Comparison of ENCODE assay signal across 11 cellular contexts in the genomic region with DNA sequence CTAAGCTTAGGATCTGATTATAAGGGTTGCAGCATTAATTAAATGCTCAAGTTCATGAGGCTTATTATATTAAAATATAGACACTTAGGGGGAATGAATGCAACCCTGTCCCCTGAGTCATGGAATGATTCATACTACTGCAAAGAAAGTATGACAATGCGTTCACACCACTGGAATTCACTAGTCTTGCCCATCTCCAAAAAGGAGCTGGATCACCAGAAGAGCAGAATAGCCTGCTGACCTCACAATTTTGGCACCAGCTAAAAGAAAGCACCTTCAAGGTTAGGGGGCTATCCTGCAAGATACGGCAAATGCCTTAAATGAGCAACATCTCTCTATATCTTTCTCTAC. TPM values are rescaled to one million over a fixed set of nuclear protein-coding genes. Genes with fewer than 3 reads are reported as not detected.
A peak's percentile ranks its signal among the peaks of the same experiment; 100 is the strongest.
DNase-seq lines count a peak whose midpoint lies in the region; ATAC-seq, FAIRE-seq and TF ChIP-seq lines count a peak whose summit lies in the region.
"Had no signal": no experiment of that assay in that cellular context is flagged by ENCODE, and none has a peak within 500 bp of the region (broad histone marks: within the 10 kb centered on the region; RNA-seq: fewer than 3 reads in every experiment).

No MANE protein-coding gene starts in this region.

- intact Hi-C loops in Right ventricle myocardium superior (cut with DNase I) = no loop called here
- intact Hi-C loops in aorta (cut with DNase I) = no loop called here

- H3K79me1 ChIP-seq in mesenchymal stem cell (replicated peaks; ENCODE audit: low read length, poor library complexity, severe bottlenecking) = no peaks in the 10 kb centered on the region

- H4K91ac ChIP-seq in mesenchymal stem cell (ENCODE audit: low read length) = no peak overlapping the region

- peaks cover 7% of the 10 kb centered on the region for H3K9me3 ChIP-seq in mesenchymal stem cell (ENCODE audit: control insufficient read depth, low read length)
- H3K9me3 ChIP-seq in aorta (ENCODE audit: control insufficient read depth, low read length) = no peaks in the 10 kb centered on the region

- H2BK120ac ChIP-seq in mesenchymal stem cell (ENCODE audit: low read depth, low read length) = no peak overlapping the region

- WGBS in mesenchymal stem cell = 70% methylated on average over 2 of the region's 2 CpGs
- 87 to 93% methylated on average over 2 of the region's 2 CpGs for WGBS in aorta, 2 donors

- H4K8ac ChIP-seq in mesenchymal stem cell (ENCODE audit: low read length) = no peak overlapping the region

- no peak overlapping the region for H2BK12ac ChIP-seq in mesenchymal stem cell (ENCODE audit: low read length in 2 of 2)

- H3K14ac ChIP-seq in mesenchymal stem cell (ENCODE audit: low read length in 2 of 2) = no peak overlapping the region

- H2BK15ac ChIP-seq in mesenchymal stem cell (ENCODE audit: low read depth, poor library complexity, severe bottlenecking) = no peak overlapping the region

- no peak overlapping the region for H3K23ac ChIP-seq in mesenchymal stem cell (ENCODE audit: low read length in 2 of 2)

- no peak overlapping the region for H3K27ac ChIP-seq in mesenchymal stem cell (ENCODE audit: low read length, poor library complexity, severe bottlenecking)
- H3K27ac ChIP-seq in aorta (ENCODE audit: low read depth in 1 of 2, low read length in 2 of 2) = no peak overlapping the region

- no peaks in the 10 kb centered on the region for H3K36me3 ChIP-seq in bronchial epithelial cell (ENCODE audit: control insufficient read depth, insufficient read depth, low read length)
- no peaks in the 10 kb centered on the region for H3K36me3 ChIP-seq in mesenchymal stem cell (ENCODE audit: control insufficient read depth in 1 of 2, insufficient read depth in 2 of 2, low read depth in 1 of 2, low read length in 2 of 2)
- no peaks in the 10 kb centered on the region for H3K36me3 ChIP-seq in aorta (ENCODE audit: control insufficient read depth in 1 of 2, insufficient read depth in 2 of 2, low read length in 1 of 2)

- no peak for TF ChIP-seq CTCF in bronchial epithelial cell (IDR thresholded peaks at IDR 0.05; ENCODE audit: insufficient read depth, low read length, severe bottlenecking)

- no peak for FAIRE-seq in bronchial epithelial cell (lab: Jason Lieb, UNC)

- H3K9ac ChIP-seq in mesenchymal stem cell (ENCODE audit: low read length) = no peak overlapping the region

- H2AK5ac ChIP-seq in mesenchymal stem cell (ENCODE audit: low read length, severe bottlenecking) = no peak overlapping the region

- no peak overlapping the region for H3K18ac ChIP-seq in mesenchymal stem cell (ENCODE audit: low read depth in 1 of 2, low read length in 2 of 2)

- H2AFZ ChIP-seq in mesenchymal stem cell (ENCODE audit: low read depth, low read length) = no peak overlapping the region

- ATAC-seq in GM18909 (IDR thresholded peaks at IDR 0.05; ENCODE audit: poor library complexity, unreplicated experiment) = no peak
- ATAC-seq in Right ventricle myocardium superior (ENCODE audit: poor library complexity) = no peak
- no peak for ATAC-seq in aorta (ENCODE audit: low FRiP score)
- ATAC-seq in HG02884 (IDR thresholded peaks at IDR 0.05; ENCODE audit: unreplicated experiment) = no peak

- no peaks in the 10 kb centered on the region for H3K27me3 ChIP-seq in bronchial epithelial cell (ENCODE audit: control insufficient read depth, insufficient read depth, low read length)
- H3K27me3 ChIP-seq in mesenchymal stem cell (ENCODE audit: control insufficient read depth in 1 of 2, insufficient read depth in 1 of 2, low read length in 2 of 2) = no peaks in the 10 kb centered on the region
- no peaks in the 10 kb centered on the region for H3K27me3 ChIP-seq in aorta (ENCODE audit: control insufficient read depth in 1 of 2, insufficient read depth in 2 of 2, low read length in 1 of 2)

- H3K4me2 ChIP-seq in mesenchymal stem cell (ENCODE audit: low read length, poor library complexity, severe bottlenecking) = no peak overlapping the region

- H3K4me3 ChIP-seq in bronchial epithelial cell (ENCODE audit: low read depth, low read length) (no peak overlapping the region), mesenchymal stem cell (ENCODE audit: insufficient read depth in 1 of 2, low read depth in 1 of 2, low read length in 2 of 2) (no peak overlapping the region), aorta (ENCODE audit: low read length in 2 of 2) (no peak overlapping the region)

- no peaks in the 10 kb centered on the region for H3K4me1 ChIP-seq in mesenchymal stem cell (ENCODE audit: control insufficient read depth, insufficient read depth, low read depth, low read length)
- no peaks in the 10 kb centered on the region for H3K4me1 ChIP-seq in aorta (ENCODE audit: control insufficient read depth in 1 of 2, insufficient read depth in 2 of 2, low read length in 2 of 2)

- H3K4ac ChIP-seq in mesenchymal stem cell (ENCODE audit: low read depth in 1 of 2, low read length in 2 of 2) = no peak overlapping the region

- H2BK5ac ChIP-seq in mesenchymal stem cell (ENCODE audit: low read depth, low read length, poor library complexity, severe bottlenecking) = no peak overlapping the region

- DNase-seq in AG20443 (ENCODE audit: low spot score) = peak; percentile 86
- DNase-seq in M059J (ENCODE audit: low read depth) = peak; percentile 78
- peak; percentile 90 for DNase-seq in bronchial epithelial cell (ENCODE audit: low read depth)
- DNase-seq in mesenchymal stem cell = peak; percentile 25
- DNase-seq in Right ventricle myocardium superior = no peak
- DNase-seq in aorta = no peak
- DNase-seq: activated CD4-positive, alpha-beta T cell treated with anti-CD3 and anti-CD28 coated beads for 48 hours; NCI-H2081 treated with DMSO at 0.1 percent for 48 hours; retina had no signal

RNA-seq across cellular contexts. Expression of gene TMED7, which starts 32.0 kb away (rescaled TPM):
- 112 and 148 TPM in 2 replicates for total RNA-seq in M059J (2014; rRNA removed; shearing (Covaris generic))
- total RNA-seq in bronchial epithelial cell (68.9 and 102 TPM in 2 replicates), Right ventricle myocardium superior (59.9 TPM), aorta (100 to 1,000 TPM in 1 of 2 donors, 10 to 100 TPM in 1; 98.6 to 101 TPM)
- 85.3 TPM for polyA plus RNA-seq in mesenchymal stem cell (2013, experiment 1 of 2)
- polyA plus RNA-seq in mesenchymal stem cell (2013, experiment 2 of 2) = 92.9 TPM
- polyA plus RNA-seq in aorta = 10 to 100 TPM; 35.1 to 37.3 TPM

RNA-seq across cellular contexts. Expression of gene TICAM2, which starts 55.6 kb away (rescaled TPM):
- total RNA-seq in M059J (2014; rRNA removed; shearing (Covaris generic)) = 14.0 and 16.0 TPM in 2 replicates
- total RNA-seq in bronchial epithelial cell (0.26 and 0.38 TPM in 2 replicates), Right ventricle myocardium superior (2.7 TPM), aorta (10 to 100 TPM in 1 of 2 donors, 1 to 10 TPM in 1; 8.3 to 10.6 TPM)
- 5.1 TPM for polyA plus RNA-seq in mesenchymal stem cell (2013, experiment 1 of 2)
- 6.0 TPM for polyA plus RNA-seq in mesenchymal stem cell (2013, experiment 2 of 2)
- polyA plus RNA-seq in aorta = 1 to 10 TPM; 3.1 to 3.4 TPM

Comparison
In these comparisons a context has a peak if more than half of its experiments do, and no peak if none do; other contexts are left out.
1. DNase-seq: peak in AG20443 (single experiment), M059J (single experiment), bronchial epithelial cell (single experiment) and mesenchymal stem cell (single experiment); none in Right ventricle myocardium superior (single experiment) and aorta (0 of 2).